In genomic region chr12:16482726-16483125, GRCh38 we compare ENCODE assay signal across 22 cellular contexts.
A peak's percentile ranks its signal among the peaks of the same experiment; 100 is the strongest.
DNase-seq lines count a peak whose midpoint lies in the region; ATAC-seq lines count a peak whose summit lies in the region.
"Had no signal": no experiment of that assay in that cellular context is flagged by ENCODE, and none has a peak within 500 bp of the region (broad histone marks: within the 10 kb centered on the region; RNA-seq: fewer than 3 reads in every experiment).

No MANE protein-coding gene starts in this region.

- no peaks in the 10 kb centered on the region for H3K4me1 Mint-ChIP-seq in immature natural killer cell
- H3K4me1 Mint-ChIP-seq: CD4-positive, alpha-beta memory T cell had no signal

- no peak overlapping the region for H3K27ac Mint-ChIP-seq in immature natural killer cell
- H3K27ac Mint-ChIP-seq: CD4-positive, alpha-beta memory T cell had no signal

- H3K27me3 Mint-ChIP-seq in immature natural killer cell (ENCODE audit: low read depth in 3 of 3), result peaks cover 0 to 1% (median 0%) of the 10 kb centered on the region in 3 donors
- H3K27me3 Mint-ChIP-seq: CD4-positive, alpha-beta memory T cell had no signal

- intact Hi-C loops in left colon (cut with DNase I, micrococcal nuclease), result no loop called here

- ATAC-seq in left colon, result no peak
- ATAC-seq: GM12878, HCT116, PC-3 had no signal

- H3K9me3 Mint-ChIP-seq in immature natural killer cell, result peaks cover 8 to 48% (median 16%) of the 10 kb centered on the region in 6 donors

- H3K36me3 Mint-ChIP-seq in immature natural killer cell, result no peaks in the 10 kb centered on the region
- H3K36me3 Mint-ChIP-seq: CD4-positive, alpha-beta memory T cell had no signal

- DNase-seq in GM04504 (ENCODE audit: low read depth), result peak; percentile 3
- peak; percentile 9 for DNase-seq in astrocyte of the hippocampus (ENCODE audit: low read depth, low spot score)
- DNase-seq in fibroblast of peridontal ligament (ENCODE audit: extremely low read depth), result peak; percentile 29
- DNase-seq in stromal cell of bone marrow (ENCODE audit: low read depth), result peak; percentile 4
- DNase-seq in NCI-H1092 (lab: John Stamatoyannopoulos, UW), result no peak
- DNase-seq in left colon, result no peak
- no peak for DNase-seq in immature natural killer cell
- DNase-seq: AML-193; CD4-positive, alpha-beta memory T cell; COR-L47; DMS53; KBM-7; NCI-H1694; NCI-H2029 treated with DMSO at 0.1 percent for 48 hours; NCI-H446 treated with DMSO at 0.1 percent for 48 hours; NCI-H526; NCI-H82; NK-92 treated with Interleukin-12 subunit alpha and Interleukin-12 subunit beta, amount 100 ng/mL, for 24 hours; PC-3; SK-N-SH had no signal

- no peak overlapping the region for H3K4me3 Mint-ChIP-seq in immature natural killer cell
- H3K4me3 Mint-ChIP-seq: CD4-positive, alpha-beta memory T cell had no signal

Comparison
In these comparisons a context has a peak if more than half of its experiments do, and no peak if none do; other contexts are left out.
1. DNase-seq: peak in GM04504 (single experiment), astrocyte of the hippocampus (single experiment), fibroblast of peridontal ligament (single experiment) and stromal cell of bone marrow (single experiment); none in NCI-H1092 (single experiment), left colon (0 of 2) and immature natural killer cell (0 of 3).